8 cellular contexts compared by ENCODE assay signal in genomic region chr4:73258668-73259551, GRCh38. TPM values are rescaled to one million over a fixed set of nuclear protein-coding genes. Genes with fewer than 3 reads are reported as not detected.
DNase-seq lines count a peak whose midpoint lies in the region; ATAC-seq and TF ChIP-seq lines count a peak whose summit lies in the region.

A gene with protein sequence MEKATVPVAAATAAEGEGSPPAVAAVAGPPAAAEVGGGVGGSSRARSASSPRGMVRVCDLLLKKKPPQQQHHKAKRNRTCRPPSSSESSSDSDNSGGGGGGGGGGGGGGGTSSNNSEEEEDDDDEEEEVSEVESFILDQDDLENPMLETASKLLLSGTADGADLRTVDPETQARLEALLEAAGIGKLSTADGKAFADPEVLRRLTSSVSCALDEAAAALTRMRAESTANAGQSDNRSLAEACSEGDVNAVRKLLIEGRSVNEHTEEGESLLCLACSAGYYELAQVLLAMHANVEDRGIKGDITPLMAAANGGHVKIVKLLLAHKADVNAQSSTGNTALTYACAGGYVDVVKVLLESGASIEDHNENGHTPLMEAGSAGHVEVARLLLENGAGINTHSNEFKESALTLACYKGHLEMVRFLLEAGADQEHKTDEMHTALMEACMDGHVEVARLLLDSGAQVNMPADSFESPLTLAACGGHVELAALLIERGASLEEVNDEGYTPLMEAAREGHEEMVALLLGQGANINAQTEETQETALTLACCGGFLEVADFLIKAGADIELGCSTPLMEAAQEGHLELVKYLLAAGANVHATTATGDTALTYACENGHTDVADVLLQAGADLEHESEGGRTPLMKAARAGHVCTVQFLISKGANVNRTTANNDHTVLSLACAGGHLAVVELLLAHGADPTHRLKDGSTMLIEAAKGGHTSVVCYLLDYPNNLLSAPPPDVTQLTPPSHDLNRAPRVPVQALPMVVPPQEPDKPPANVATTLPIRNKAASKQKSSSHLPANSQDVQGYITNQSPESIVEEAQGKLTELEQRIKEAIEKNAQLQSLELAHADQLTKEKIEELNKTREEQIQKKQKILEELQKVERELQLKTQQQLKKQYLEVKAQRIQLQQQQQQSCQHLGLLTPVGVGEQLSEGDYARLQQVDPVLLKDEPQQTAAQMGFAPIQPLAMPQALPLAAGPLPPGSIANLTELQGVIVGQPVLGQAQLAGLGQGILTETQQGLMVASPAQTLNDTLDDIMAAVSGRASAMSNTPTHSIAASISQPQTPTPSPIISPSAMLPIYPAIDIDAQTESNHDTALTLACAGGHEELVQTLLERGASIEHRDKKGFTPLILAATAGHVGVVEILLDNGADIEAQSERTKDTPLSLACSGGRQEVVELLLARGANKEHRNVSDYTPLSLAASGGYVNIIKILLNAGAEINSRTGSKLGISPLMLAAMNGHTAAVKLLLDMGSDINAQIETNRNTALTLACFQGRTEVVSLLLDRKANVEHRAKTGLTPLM (N-terminal part only) (minus strand): TSS chr4:73258798. CDS start chr4:73258668, 130 bp downstream.

- peaks cover 71% of the 10 kb centered on the region for H3K79me2 ChIP-seq in mammary epithelial cell (ENCODE audit: insufficient read depth, low read length)
- H3K79me2 ChIP-seq in smooth muscle cell (ENCODE audit: low read depth) = peaks cover 67% of the 10 kb centered on the region

- H3K27me3 ChIP-seq in WERI-Rb-1 (ENCODE audit: insufficient read depth, low read depth, severe bottlenecking) (no peaks in the 10 kb centered on the region), mammary epithelial cell (ENCODE audit: insufficient read depth, low read length) (no peaks in the 10 kb centered on the region), smooth muscle cell (ENCODE audit: low read depth) (no peaks in the 10 kb centered on the region)

- H2AFZ ChIP-seq in mammary epithelial cell (ENCODE audit: low read depth, low read length) = peak within 1 kb of the TSS; percentile 96
- H2AFZ ChIP-seq in smooth muscle cell (ENCODE audit: low read depth) = peak within 1 kb of the TSS; percentile 69

- H3K4me2 ChIP-seq in mammary epithelial cell (ENCODE audit: insufficient read depth, low read depth, low read length) (peak within 1 kb of the TSS; percentile 86), smooth muscle cell (peak within 1 kb of the TSS; percentile 87)

- no peaks in the 10 kb centered on the region for H3K9me3 ChIP-seq in WERI-Rb-1 (ENCODE audit: severe bottlenecking)
- no peaks in the 10 kb centered on the region for H3K9me3 ChIP-seq in mammary epithelial cell (replicated peaks; ENCODE audit: insufficient read depth, low read length)
- H3K9me3 ChIP-seq in smooth muscle cell (replicated peaks; ENCODE audit: low read depth) = no peaks in the 10 kb centered on the region

- H3K36me3 ChIP-seq in WERI-Rb-1 = peaks cover 32% of the 10 kb centered on the region
- H3K36me3 ChIP-seq in mammary epithelial cell (ENCODE audit: insufficient read depth, low read length) = peaks cover 2% of the 10 kb centered on the region
- H3K36me3 ChIP-seq in smooth muscle cell (ENCODE audit: low read depth) = no peaks in the 10 kb centered on the region

- H3K4me1 ChIP-seq in mammary epithelial cell (ENCODE audit: insufficient read depth, low read length) (peaks cover 12% of the 10 kb centered on the region), smooth muscle cell (ENCODE audit: low read depth) (peaks cover 31% of the 10 kb centered on the region)

- dilution Hi-C loops in mammary epithelial cell (cut with HindIII; ENCODE audit: low sequenced_read_pairs) = no loop called here

- BruUV-seq in mammary epithelial cell (replicated peaks; lab: Mats Ljungman, UMichigan) = no TSS peak

- ATAC-seq in GM18870 (IDR thresholded peaks at IDR 0.05; ENCODE audit: unreplicated experiment) (peak; percentile 73), HG03135 (IDR thresholded peaks at IDR 0.05; ENCODE audit: unreplicated experiment) (peak; percentile 81)

- in situ Hi-C loops in mammary epithelial cell (cut with MboI; ENCODE audit: low sequenced_read_pairs in 2 of 2) = no loop called here

- POLR2A ChIA-PET in AG04449 (lab: Yijun Ruan, JAX) = interaction anchor here (0.5 to 1.6 kb wide), 12 partner anchors 8 to 1331 kb away, joined by 3 to 6 read pairs (median 3); partner anchors contain the start of gene COX18

- TF ChIP-seq CTCF in AG04449 (IDR thresholded peaks at IDR 0.05; ENCODE audit: insufficient read depth, low read length, missing control alignments) (peak; percentile 19), WERI-Rb-1 (IDR thresholded peaks at IDR 0.05; ENCODE audit: low read depth, low read length) (no peak), mammary epithelial cell (conservative IDR thresholded peaks at IDR 0.05 in 1 of 2, IDR thresholded peaks at IDR 0.05 in 1 of 2; ENCODE audit: extremely low read depth in 1 of 2, insufficient read depth in 1 of 2, low read depth in 1 of 2, low read length in 2 of 2) (peak in 1 of 2 donors; percentile 22), smooth muscle cell (IDR thresholded peaks at IDR 0.05; ENCODE audit: borderline replicate concordance, insufficient read depth, poor library complexity, severe bottlenecking) (no peak)

- H4K20me1 ChIP-seq in mammary epithelial cell (ENCODE audit: insufficient read depth, low read length) = peaks cover 5% of the 10 kb centered on the region
- H4K20me1 ChIP-seq in smooth muscle cell (ENCODE audit: low read depth) = peaks cover 40% of the 10 kb centered on the region

- WGBS in mammary epithelial cell (ENCODE audit: low coverage, missing lambda C conversion rate) = 0% methylated on average over 6 of the region's 79 CpGs
- WGBS in smooth muscle cell (ENCODE audit: low lambda C conversion rate) = 1% methylated on average over 42 of the region's 79 CpGs

- H3K27ac ChIP-seq in WERI-Rb-1 (peak within 1 kb of the TSS; percentile 97), mammary epithelial cell (ENCODE audit: insufficient read depth, low read depth, low read length) (peak within 1 kb of the TSS; percentile 97), smooth muscle cell (ENCODE audit: low read depth) (peak within 1 kb of the TSS; percentile 98)

- intact Hi-C loops in mammary epithelial cell (cut with micrococcal nuclease) = loop anchor here (1.0 to 5.0 kb wide), 4 partner anchors 36 to 237 kb away; no protein-coding TSS in a partner anchor

- H3K9ac ChIP-seq in mammary epithelial cell (ENCODE audit: insufficient read depth, low read length) (peak within 1 kb of the TSS; percentile 98), smooth muscle cell (ENCODE audit: low read depth) (peak within 1 kb of the TSS; percentile 97)

- peaks cover 13% of the 10 kb centered on the region for H3F3A ChIP-seq in smooth muscle cell (ENCODE audit: low read depth)

- H3K4me3 ChIP-seq in AG04449 (ENCODE audit: low read depth, low read length) = peak within 1 kb of the TSS; percentile 70
- H3K4me3 ChIP-seq in WERI-Rb-1 (ENCODE audit: low read depth, low read length) = peak within 1 kb of the TSS; percentile 77
- peak within 1 kb of the TSS; percentile 70 to 97 (median 96) for H3K4me3 ChIP-seq in mammary epithelial cell (replicated peaks in 1 of 3; ENCODE audit: insufficient read depth in 1 of 3, low read depth in 2 of 3, low read length in 3 of 3)
- H3K4me3 ChIP-seq in smooth muscle cell = peak within 1 kb of the TSS; percentile 98

- CTCF ChIA-PET in AG04449 (lab: Yijun Ruan, JAX) (interaction anchor here (0.6 to 4.1 kb wide), 10 partner anchors 9 to 220 kb away, joined by 3 to 12 read pairs (median 3); no protein-coding TSS in a partner anchor), mammary epithelial cell (lab: Charles Lee; ENCODE audit: low non-redundant PET) (interaction anchor here (0.6 to 0.7 kb wide), 3 partner anchors 850 to 1024 kb away, joined by 3 to 8 read pairs (median 5); no protein-coding TSS in a partner anchor)

- DNase-seq in AG04449 (ENCODE audit: low read depth, low spot score) = peak; percentile 53
- peak; percentile 71 for DNase-seq in NCI-H2196 treated with DMSO at 0.1 percent for 48 hours (lab: John Stamatoyannopoulos, UW; ENCODE audit: unreplicated experiment)
- peak; percentile 92 for DNase-seq in WERI-Rb-1
- peak; percentile 94 for DNase-seq in mammary epithelial cell
- DNase-seq in iPS-NIHi11 (ENCODE audit: low spot score) = peak; percentile 88
- peak; percentile 93 for DNase-seq in smooth muscle cell (lab: John Stamatoyannopoulos, UW; ENCODE audit: unreplicated experiment)

RNA-seq across cellular contexts. Expression of the gene that starts here (rescaled TPM):
- total RNA-seq in mammary epithelial cell = 10 to 100 TPM; 66.2 to 70.6 TPM
- 41.9 TPM for polyA plus RNA-seq in mammary epithelial cell
- 105 TPM for polyA minus RNA-seq in mammary epithelial cell
- 58.0 and 62.2 TPM in 2 replicates for total RNA-seq in smooth muscle cell
- polyA plus RNA-seq in smooth muscle cell = 29.7 and 33.8 TPM in 2 replicates

Comparison
In these comparisons a context has a peak if more than half of its experiments do, and no peak if none do; other contexts are left out.
1. Peak in every context shown above with its lines: DNase-seq, ATAC-seq, H3K4me3 ChIP-seq and H3K27ac ChIP-seq.